ENCODE assay signal across 1 cellular context in genomic region chr1:92310185-92310597, GRCh38.
TF ChIP-seq lines count a peak whose summit lies in the region.

No MANE protein-coding gene starts in this region.

TF ChIP-seq in H1, 55 proteins besides CTCF, POLR2A, EP300 and RAD21:
- no peak for TF ChIP-seq CREB1 (IDR thresholded peaks at IDR 0.05)
- no peak for TF ChIP-seq SIRT6 (IDR thresholded peaks at IDR 0.05; ENCODE audit: low read length)
- no peak for TF ChIP-seq SAP30 (IDR thresholded peaks at IDR 0.05; ENCODE audit: insufficient read depth, insufficient replicate concordance, low read length)
- TF ChIP-seq RXRA (IDR thresholded peaks at IDR 0.05; ENCODE audit: insufficient read depth, low read depth, low read length) = no peak
- TF ChIP-seq TAF1 (IDR thresholded peaks at IDR 0.05; ENCODE audit: low read depth, low read length) = no peak
- TF ChIP-seq POU5F1 (IDR thresholded peaks at IDR 0.05; ENCODE audit: low read depth, low read length) = no peak
- no peak for TF ChIP-seq RFX5 (IDR thresholded peaks at IDR 0.05; ENCODE audit: borderline replicate concordance, low read depth, low read length)
- no peak for TF ChIP-seq EZH2 (IDR thresholded peaks at IDR 0.05; ENCODE audit: low read depth, low read length, severe bottlenecking)
- TF ChIP-seq HDAC6 (IDR thresholded peaks at IDR 0.05; ENCODE audit: low read depth, low read length) = no peak
- TF ChIP-seq BCL11A (IDR thresholded peaks at IDR 0.05; ENCODE audit: low read depth in 2 of 2, low read length in 2 of 2) = no peak
- TF ChIP-seq FOSL1 (IDR thresholded peaks at IDR 0.05; ENCODE audit: insufficient read depth, low read depth, low read length) = no peak
- no peak for TF ChIP-seq CBX8 (IDR thresholded peaks at IDR 0.05; ENCODE audit: borderline replicate concordance, low read depth, low read length)
- no peak for TF ChIP-seq SIN3A (conservative IDR thresholded peaks at IDR 0.05 in 1 of 2, IDR thresholded peaks at IDR 0.05 in 1 of 2; ENCODE audit: low read depth in 1 of 2, low read length in 2 of 2)
